In the genomic region with DNA sequence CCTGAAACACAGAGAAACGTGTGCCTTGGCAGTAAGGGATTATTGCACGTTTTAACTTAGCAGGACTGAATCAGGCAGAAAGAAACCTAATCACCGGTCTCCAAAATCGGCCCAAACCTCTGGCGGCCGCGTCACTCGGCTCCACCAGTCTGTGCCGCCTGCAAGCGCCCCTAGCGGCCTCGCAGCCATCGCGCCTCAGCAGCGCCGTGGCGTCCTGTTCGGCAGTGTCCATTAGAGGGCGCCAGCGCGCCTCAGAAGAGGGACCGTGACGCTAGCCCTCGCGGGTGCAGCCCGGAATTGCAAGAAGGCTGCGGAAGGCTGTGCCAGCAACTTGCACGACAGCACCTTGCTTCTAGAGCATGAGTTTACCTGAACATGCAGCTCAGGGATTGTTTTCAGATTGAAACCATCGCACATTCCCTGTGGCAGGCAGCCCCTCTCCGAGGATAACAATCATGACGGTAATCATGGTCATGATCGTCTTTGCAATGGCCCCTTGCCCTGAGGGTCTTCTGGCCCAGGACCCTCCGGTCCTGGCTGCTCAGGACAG, we compare ENCODE assay signal across 8 cellular contexts.
DNase-seq lines count a peak whose midpoint lies in the region; ATAC-seq, FAIRE-seq and TF ChIP-seq lines count a peak whose summit lies in the region.

No MANE protein-coding gene starts in this region.

- POLR2A ChIA-PET in naive thymus-derived CD8-positive, alpha-beta T cell (lab: Charles Lee): interaction anchor here (0.8 kb wide), 1 partner anchor 164 kb away, joined by 3 read pairs; no protein-coding TSS in a partner anchor

- no peaks in the 10 kb centered on the region for H3K9me3 Mint-ChIP-seq in activated T-helper 2 cell treated with anti-CD3 and anti-CD28 coated beads, Interferon-gamma antibody, Interleukin-2, Interleukin-4, amounts not matched to agents 10 μg/mL and 5 μg/mL and 100 μg/mL, durations not matched to agents 14 hours and 24 hours and 36 hours
- H3K9me3 Mint-ChIP-seq in naive thymus-derived CD8-positive, alpha-beta T cell: peaks cover 0 to 2% (median 0%) of the 10 kb centered on the region in 9 donors
- H3K9me3 Mint-ChIP-seq in stimulated activated memory B cell treated with anti-CD40 and anti-IgM and Interleukin-4, amounts not matched to agents 10 μg/mL and 1 μg/mL and 100 μg/mL, for 72 hours: no peaks in the 10 kb centered on the region

- H3K36me3 Mint-ChIP-seq in activated T-helper 2 cell treated with anti-CD3 and anti-CD28 coated beads, Interferon-gamma antibody, Interleukin-2, Interleukin-4, amounts not matched to agents 10 μg/mL and 5 μg/mL and 100 μg/mL, durations not matched to agents 14 hours and 24 hours and 36 hours (ENCODE audit: low read depth): no peaks in the 10 kb centered on the region
- no peaks in the 10 kb centered on the region for H3K36me3 Mint-ChIP-seq in naive thymus-derived CD8-positive, alpha-beta T cell
- no peaks in the 10 kb centered on the region for H3K36me3 Mint-ChIP-seq in stimulated activated memory B cell treated with anti-CD40 and anti-IgM and Interleukin-4, amounts not matched to agents 10 μg/mL and 1 μg/mL and 100 μg/mL, for 72 hours

- no peaks in the 10 kb centered on the region for H3K27me3 Mint-ChIP-seq in activated T-helper 2 cell treated with anti-CD3 and anti-CD28 coated beads, Interferon-gamma antibody, Interleukin-2, Interleukin-4, amounts not matched to agents 10 μg/mL and 5 μg/mL and 100 μg/mL, durations not matched to agents 14 hours and 24 hours and 36 hours (ENCODE audit: low read depth)
- H3K27me3 Mint-ChIP-seq in naive thymus-derived CD8-positive, alpha-beta T cell: no peaks in the 10 kb centered on the region
- H3K27me3 Mint-ChIP-seq in stimulated activated memory B cell treated with anti-CD40 and anti-IgM and Interleukin-4, amounts not matched to agents 10 μg/mL and 1 μg/mL and 100 μg/mL, for 72 hours: peaks cover 26% of the 10 kb centered on the region

- peak overlapping the region; percentile 89 for H3K4me3 Mint-ChIP-seq in activated T-helper 2 cell treated with anti-CD3 and anti-CD28 coated beads, Interferon-gamma antibody, Interleukin-2, Interleukin-4, amounts not matched to agents 10 μg/mL and 5 μg/mL and 100 μg/mL, durations not matched to agents 14 hours and 24 hours and 36 hours (ENCODE audit: low read depth)
- peak overlapping the region; percentile 87 to 98 (median 94) for H3K4me3 Mint-ChIP-seq in naive thymus-derived CD8-positive, alpha-beta T cell
- peak overlapping the region; percentile 93 for H3K4me3 Mint-ChIP-seq in stimulated activated memory B cell treated with anti-CD40 and anti-IgM and Interleukin-4, amounts not matched to agents 10 μg/mL and 1 μg/mL and 100 μg/mL, for 72 hours

- H3K4me1 Mint-ChIP-seq in activated T-helper 2 cell treated with anti-CD3 and anti-CD28 coated beads, Interferon-gamma antibody, Interleukin-2, Interleukin-4, amounts not matched to agents 10 μg/mL and 5 μg/mL and 100 μg/mL, durations not matched to agents 14 hours and 24 hours and 36 hours (ENCODE audit: low read depth): peaks cover 13% of the 10 kb centered on the region
- H3K4me1 Mint-ChIP-seq in naive thymus-derived CD8-positive, alpha-beta T cell: peaks cover 15 to 37% (median 34%) of the 10 kb centered on the region in 4 donors
- H3K4me1 Mint-ChIP-seq in stimulated activated memory B cell treated with anti-CD40 and anti-IgM and Interleukin-4, amounts not matched to agents 10 μg/mL and 1 μg/mL and 100 μg/mL, for 72 hours: peaks cover 12% of the 10 kb centered on the region

- H3K27ac Mint-ChIP-seq in activated T-helper 2 cell treated with anti-CD3 and anti-CD28 coated beads, Interferon-gamma antibody, Interleukin-2, Interleukin-4, amounts not matched to agents 10 μg/mL and 5 μg/mL and 100 μg/mL, durations not matched to agents 14 hours and 24 hours and 36 hours: peak overlapping the region; percentile 94
- peak overlapping the region; percentile 73 to 98 (median 94) for H3K27ac Mint-ChIP-seq in naive thymus-derived CD8-positive, alpha-beta T cell
- H3K27ac Mint-ChIP-seq in stimulated activated memory B cell treated with anti-CD40 and anti-IgM and Interleukin-4, amounts not matched to agents 10 μg/mL and 1 μg/mL and 100 μg/mL, for 72 hours: peak overlapping the region; percentile 79

- ATAC-seq in naive thymus-derived CD8-positive, alpha-beta T cell: peak; percentile 98 to 99
- peak; percentile 99 for ATAC-seq in stimulated activated memory B cell treated with anti-CD40 and anti-IgM and Interleukin-4, amounts not matched to agents 10 μg/mL and 1 μg/mL and 100 μg/mL, for 72 hours

- H3K4me3 ChIP-seq in LNCaP clone FGC (ENCODE audit: low read depth, low read length): peak overlapping the region; percentile 49

- TF ChIP-seq CTCF in LNCaP clone FGC (IDR thresholded peaks at IDR 0.05; ENCODE audit: control insufficient read depth, extremely low read depth, insufficient read depth): peak; percentile 100

- intact Hi-C loops in activated T-helper 2 cell treated with anti-CD3 and anti-CD28 coated beads, Interferon-gamma antibody, Interleukin-2, Interleukin-4, amounts not matched to agents 10 μg/mL and 5 μg/mL and 100 μg/mL, durations not matched to agents 14 hours and 24 hours and 36 hours (cut with micrococcal nuclease): loop anchor here (1.0 to 10.0 kb wide), 7 partner anchors 82 to 368 kb away; a partner anchor contains a TSS

- TF ChIP-seq POLR2A in H54 (IDR thresholded peaks at IDR 0.05; ENCODE audit: low read depth, low read length): no peak

- peak; percentile 15 for FAIRE-seq in H54 (lab: Jason Lieb, UNC)

- peak; percentile 89 for DNase-seq in EL
- peak; percentile 88 for DNase-seq in H54 (ENCODE audit: insufficient read length, low spot score)
- peak; percentile 90 for DNase-seq in LNCaP clone FGC (ENCODE audit: low read depth)
- peak; percentile 83 for DNase-seq in RPMI7951 (ENCODE audit: low read depth)
- DNase-seq in activated T-helper 2 cell treated with anti-CD3 and anti-CD28 coated beads, Interferon-gamma antibody, Interleukin-2, Interleukin-4, amounts not matched to agents 10 μg/mL and 5 μg/mL and 100 μg/mL, durations not matched to agents 14 hours and 24 hours and 36 hours (ENCODE audit: low spot score): peak; percentile 97
- peak; percentile 93 for DNase-seq in fibroblast of peridontal ligament (ENCODE audit: extremely low read depth)
- DNase-seq in naive thymus-derived CD8-positive, alpha-beta T cell: peak; percentile 91 to 99 (median 98)

Comparison
In these comparisons a context has a peak if more than half of its experiments do, and no peak if none do; other contexts are left out.
1. Peak in every context shown above with its lines: DNase-seq, ATAC-seq and H3K4me3 ChIP-seq.